Comparison of ENCODE assay signal across 30 cellular contexts in the genomic region with DNA sequence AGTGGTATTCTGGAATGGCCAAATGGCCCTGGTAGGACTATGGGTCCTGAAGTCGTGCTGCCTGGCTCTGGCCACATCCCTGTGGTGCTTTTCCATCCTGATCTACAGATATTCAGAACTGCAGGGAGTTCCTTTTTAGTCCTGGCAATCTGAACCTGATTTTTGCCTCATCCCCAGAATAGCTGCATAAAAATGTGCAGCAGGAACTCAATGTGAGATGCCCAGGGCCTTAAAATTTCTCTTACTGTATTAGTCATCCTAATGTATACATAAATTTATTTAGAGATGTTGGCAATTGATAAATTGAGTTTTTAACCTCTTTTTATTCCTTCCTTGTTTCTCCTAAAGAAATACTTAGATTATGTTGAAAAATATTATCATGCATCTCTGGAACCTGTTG. TPM values are rescaled to one million over a fixed set of nuclear protein-coding genes. Genes with fewer than 3 reads are reported as not detected.
DNase-seq lines count a peak whose midpoint lies in the region; ATAC-seq and TF ChIP-seq lines count a peak whose summit lies in the region.
"Had no signal": no experiment of that assay in that cellular context is flagged by ENCODE, and none has a peak within 500 bp of the region (broad histone marks: within the 10 kb centered on the region; RNA-seq: fewer than 3 reads in every experiment).

No MANE protein-coding gene starts in this region.

- no peaks in the 10 kb centered on the region for H3K36me3 Mint-ChIP-seq in GM23338 (ENCODE audit: low read depth)
- H3K36me3 Mint-ChIP-seq in effector memory CD8-positive, alpha-beta T cell (ENCODE audit: insufficient read depth) = no peaks in the 10 kb centered on the region
- H3K36me3 Mint-ChIP-seq: CD4-positive, alpha-beta memory T cell; CD4-positive, CD25-positive, alpha-beta regulatory T cell; CD8-positive, alpha-beta memory T cell had no signal

- no TSS peak for BruUV-seq in A673 (replicated peaks; lab: Mats Ljungman, UMichigan)
- BruUV-seq in PC-3 (replicated peaks; lab: Mats Ljungman, UMichigan) = no TSS peak

- no peak overlapping the region for H3K4me3 Mint-ChIP-seq in GM23338
- no peak overlapping the region for H3K4me3 Mint-ChIP-seq in effector memory CD8-positive, alpha-beta T cell
- H3K4me3 Mint-ChIP-seq: CD14-positive monocyte; CD4-positive, alpha-beta memory T cell; CD4-positive, CD25-positive, alpha-beta regulatory T cell; CD8-positive, alpha-beta memory T cell had no signal

- H3K27ac ChIP-seq in A673 (ENCODE audit: low read depth, low read length, poor library complexity, severe bottlenecking) = peak overlapping the region; percentile 75
- H3K27ac ChIP-seq in GM23338 (ENCODE audit: low read depth) = no peak overlapping the region
- H3K27ac ChIP-seq in PC-3 (ENCODE audit: low read length) = peak overlapping the region; percentile 50
- H3K27ac ChIP-seq: 22Rv1, A549, BLaER1 had no signal

- intact Hi-C loops in A673 (cut with micrococcal nuclease; ENCODE audit: unreplicated experiment) = loop anchor here (5.0 kb wide), 3 partner anchors 135 to 255 kb away; no protein-coding TSS in a partner anchor
- intact Hi-C loops in PC-3 (cut with micrococcal nuclease) = no loop called here

- H3K4me3 ChIP-seq in A673 (ENCODE audit: low read depth, low read length, poor library complexity, severe bottlenecking) (no peak overlapping the region), GM23338 (no peak overlapping the region), PC-3 (ENCODE audit: low read length) (no peak overlapping the region)
- H3K4me3 ChIP-seq: A549, BLaER1, GM12878 had no signal

- no peaks in the 10 kb centered on the region for H3F3A ChIP-seq in GM23338 (replicated peaks; ENCODE audit: low read depth)
- no peaks in the 10 kb centered on the region for H3F3A ChIP-seq in PC-3 (ENCODE audit: low read length, unreplicated experiment)

- TF ChIP-seq CTCF in A673 (conservative IDR thresholded peaks at IDR 0.05; ENCODE audit: low read depth, low read length) (no peak), GM23338 (conservative IDR thresholded peaks at IDR 0.05; ENCODE audit: low read depth in 2 of 2) (no peak), PC-3 (conservative IDR thresholded peaks at IDR 0.05; ENCODE audit: low read depth, low read length) (no peak)

- no peaks in the 10 kb centered on the region; the same call in 1 of the 2 replicates for H3K9me2 ChIP-seq in GM23338 (ENCODE audit: insufficient read depth)
- H3K9me2 ChIP-seq in PC-3 (replicated peaks; ENCODE audit: low read length) = no peaks in the 10 kb centered on the region

- no peaks in the 10 kb centered on the region for H4K20me1 ChIP-seq in GM23338 (replicated peaks; ENCODE audit: insufficient read depth)
- H4K20me1 ChIP-seq in PC-3 (ENCODE audit: low read length) = no peaks in the 10 kb centered on the region
- H4K20me1 ChIP-seq: BLaER1 had no signal

- POLR2A ChIA-PET in A673 (lab: Charles Lee; ENCODE audit: low non-redundant PET) (no interaction called here), PC-3 (lab: Charles Lee; ENCODE audit: unreplicated experiment) (no interaction called here)

- no peaks in the 10 kb centered on the region for H3K4me1 Mint-ChIP-seq in GM23338
- no peaks in the 10 kb centered on the region for H3K4me1 Mint-ChIP-seq in effector memory CD8-positive, alpha-beta T cell (ENCODE audit: low read depth in 2 of 2)
- H3K4me1 Mint-ChIP-seq: CD4-positive, alpha-beta memory T cell; CD4-positive, CD25-positive, alpha-beta regulatory T cell; CD8-positive, alpha-beta memory T cell had no signal

- H3K27me3 ChIP-seq in A673 (replicated peaks; ENCODE audit: insufficient read depth, low read depth, low read length, poor library complexity) (no peaks in the 10 kb centered on the region), GM23338 (ENCODE audit: insufficient read depth) (no peaks in the 10 kb centered on the region), PC-3 (ENCODE audit: low read length) (no peaks in the 10 kb centered on the region)
- H3K27me3 ChIP-seq: BE2C, BLaER1 had no signal

- H3K9me3 ChIP-seq in A673 (ENCODE audit: low read depth, low read length, poor library complexity, severe bottlenecking) (no peaks in the 10 kb centered on the region), PC-3 (ENCODE audit: low read length) (no peaks in the 10 kb centered on the region)
- H3K9me3 ChIP-seq: A549, BE2C had no signal

- CTCF ChIA-PET in A673 (lab: Charles Lee) = interaction anchor here (1.5 kb wide), 1 partner anchor 215 kb away, joined by 4 read pairs; no protein-coding TSS in a partner anchor
- CTCF ChIA-PET in PC-3 (lab: Charles Lee) = no interaction called here

- no peak overlapping the region for H3K9ac ChIP-seq in PC-3 (ENCODE audit: low read length)
- H3K9ac ChIP-seq: BLaER1 had no signal

- H2AFZ ChIP-seq in GM23338 = 0 out of 2 replicates have a peak overlapping the region, but pooled peaks have one; percentile 3
- H2AFZ ChIP-seq in PC-3 (ENCODE audit: low read length) = no peak overlapping the region

- DNase-seq in A673 (ENCODE audit: low spot score) = no peak
- peak; percentile 40 for DNase-seq in ELR (ENCODE audit: low read depth)
- no peak for DNase-seq in GM23338 (ENCODE audit: low spot score)
- peak; percentile 56 for DNase-seq in PC-3
- no peak for DNase-seq in NCI-H2107 (lab: John Stamatoyannopoulos, UW)
- DNase-seq in stimulated activated CD4-positive, alpha-beta T cell treated with anti-CD3 and anti-CD28 coated beads, Interleukin-4, amount 100 ng/mL, for 4 hours = no peak
- no peak for DNase-seq in NCI-H2081 treated with DMSO at 0.1 percent for 48 hours (lab: John Stamatoyannopoulos, UW)
- no peak for DNase-seq in effector memory CD8-positive, alpha-beta T cell
- DNase-seq: ACHN; BE2C; C1 segment of cervical spinal cord; CD4-positive, alpha-beta memory T cell; CD4-positive, CD25-positive, alpha-beta regulatory T cell; CD8-positive, alpha-beta memory T cell; COR-L47; DMS 273 treated with DMSO at 0.1 percent for 48 hours; DMS153; DMS53; DMS79; DND-41; GDM1 had no signal

- H3K4me2 ChIP-seq in GM23338 (no peak overlapping the region), PC-3 (ENCODE audit: low read length) (peak overlapping the region; percentile 37)
- H3K4me2 ChIP-seq: A549, BLaER1 had no signal

- H3K9me3 Mint-ChIP-seq in GM23338 = no peaks in the 10 kb centered on the region
- no peaks in the 10 kb centered on the region for H3K9me3 Mint-ChIP-seq in effector memory CD8-positive, alpha-beta T cell
- H3K9me3 Mint-ChIP-seq: CD8-positive, alpha-beta memory T cell had no signal

- H3K27ac Mint-ChIP-seq in GM23338 = no peak overlapping the region
- no peak overlapping the region for H3K27ac Mint-ChIP-seq in effector memory CD8-positive, alpha-beta T cell
- H3K27ac Mint-ChIP-seq: CD14-positive monocyte; CD4-positive, alpha-beta memory T cell; CD4-positive, CD25-positive, alpha-beta regulatory T cell; CD8-positive, alpha-beta memory T cell had no signal

- H3K27me3 Mint-ChIP-seq in GM23338 (ENCODE audit: insufficient read depth, low read depth, poor library complexity) = peaks cover 5% of the 10 kb centered on the region
- H3K27me3 Mint-ChIP-seq in effector memory CD8-positive, alpha-beta T cell = peaks cover 0 to 21% of the 10 kb centered on the region in 2 donors
- H3K27me3 Mint-ChIP-seq: CD4-positive, CD25-positive, alpha-beta regulatory T cell had no signal

- peaks cover 24% of the 10 kb centered on the region for H3K4me1 ChIP-seq in A673 (ENCODE audit: insufficient read depth, low read length, poor library complexity, severe bottlenecking)
- no peaks in the 10 kb centered on the region for H3K4me1 ChIP-seq in GM23338 (ENCODE audit: insufficient read depth)
- peaks cover 14% of the 10 kb centered on the region for H3K4me1 ChIP-seq in PC-3 (ENCODE audit: insufficient read depth, low read length)
- H3K4me1 ChIP-seq: A549, BE2C, BLaER1 had no signal

- ATAC-seq in GM23338 = no peak
- ATAC-seq in PC-3 = peak; percentile 88
- no peak for ATAC-seq in effector memory CD8-positive, alpha-beta T cell (replicated peaks)
- ATAC-seq: A549, GM12878 had no signal

- H3K79me2 ChIP-seq in GM23338 (replicated peaks; ENCODE audit: insufficient read depth) = no peaks in the 10 kb centered on the region
- H3K79me2 ChIP-seq in PC-3 (ENCODE audit: low read length) = no peaks in the 10 kb centered on the region

- H3K36me3 ChIP-seq in A673 (ENCODE audit: insufficient read depth, low read length, poor library complexity, severe bottlenecking) (no peaks in the 10 kb centered on the region), GM23338 (ENCODE audit: insufficient read depth) (no peaks in the 10 kb centered on the region), PC-3 (ENCODE audit: low read depth, low read length) (no peaks in the 10 kb centered on the region)
- H3K36me3 ChIP-seq: BE2C, BLaER1 had no signal

TF ChIP-seq in GM23338, 12 proteins besides CTCF, POLR2A, EP300 and RAD21 (continues in another document):
- no peak for TF ChIP-seq CREB1 (CRISPR knock-in tag; IDR thresholded peaks at IDR 0.05; ENCODE audit: low read depth)

RNA-seq across cellular contexts. Expression of a gene that starts 5.4 kb away (rescaled TPM):
- total RNA-seq in A673 (2021) (0.49 and 0.50 TPM in 2 replicates), PC-3 (2014; rRNA removed) (not detected in 2 replicates)
- total RNA-seq in GM23338 (2014; rRNA removed; shearing (Covaris generic)) = not detected in 2 replicates
- not detected in 2 replicates for polyA plus RNA-seq in GM23338 (2016; fragmentation: Nextera tagmentation; extraction: Ambion mirVana)
- total RNA-seq: A172; CD4-positive, alpha-beta memory T cell; CD4-positive, CD25-positive, alpha-beta regulatory T cell; CD8-positive, alpha-beta memory T cell; Daoy; G401; GM12878 had no signal
- polyA plus RNA-seq: A549; AG04450; CD14-positive monocyte; CD4-positive, alpha-beta memory T cell; CD4-positive, CD25-positive, alpha-beta regulatory T cell; CD8-positive, alpha-beta memory T cell; GM12878 had no signal

RNA-seq across cellular contexts. Expression of a gene that starts 50.3 kb away (rescaled TPM):
- total RNA-seq in A673 (2021) = not detected in 2 replicates
- total RNA-seq in GM23338 (2014; rRNA removed; shearing (Covaris generic)) = not detected in 2 replicates
- not detected in 2 replicates for polyA plus RNA-seq in GM23338 (2016; fragmentation: Nextera tagmentation; extraction: Ambion mirVana)
- total RNA-seq in PC-3 (2014; rRNA removed) = not detected in 2 replicates
- total RNA-seq: A172; CD4-positive, alpha-beta memory T cell; CD4-positive, CD25-positive, alpha-beta regulatory T cell; CD8-positive, alpha-beta memory T cell; Daoy; G401; GM12878 had no signal
- polyA plus RNA-seq: A549; AG04450; CD14-positive monocyte; CD4-positive, alpha-beta memory T cell; CD4-positive, CD25-positive, alpha-beta regulatory T cell; CD8-positive, alpha-beta memory T cell; GM12878 had no signal

RNA-seq across cellular contexts. Expression of a gene that starts 51.5 kb away (rescaled TPM):
- total RNA-seq in A673 (2021) (not detected in 2 replicates), PC-3 (2014; rRNA removed) (0.40 TPM in 1 of 2 replicates, not detected in the other)
- 1.1 and 1.2 TPM in 2 replicates for total RNA-seq in GM23338 (2014; rRNA removed; shearing (Covaris generic))
- 1.5 and 2.3 TPM in 2 replicates for polyA plus RNA-seq in GM23338 (2016; fragmentation: Nextera tagmentation; extraction: Ambion mirVana)
- total RNA-seq: A172; CD4-positive, alpha-beta memory T cell; CD4-positive, CD25-positive, alpha-beta regulatory T cell; CD8-positive, alpha-beta memory T cell; Daoy; G401; GM12878 had no signal
- polyA plus RNA-seq: AG04450; CD14-positive monocyte; CD4-positive, alpha-beta memory T cell; CD4-positive, CD25-positive, alpha-beta regulatory T cell; CD8-positive, alpha-beta memory T cell; GM12878 had no signal

Comparison
In these comparisons a context has a peak if more than half of its experiments do, and no peak if none do; other contexts are left out.
1. DNase-seq: peak in ELR (single experiment) and PC-3 (single experiment); none in A673 (single experiment), GM23338 (single experiment), NCI-H2107 (single experiment), stimulated activated CD4-positive, alpha-beta T cell treated with anti-CD3 and anti-CD28 coated beads, Interleukin-4, amount 100 ng/mL, for 4 hours (0 of 2), NCI-H2081 treated with DMSO at 0.1 percent for 48 hours (single experiment) and effector memory CD8-positive, alpha-beta T cell (0 of 3).